ENCODE assay signal across 27 cellular contexts in genomic region chr10:117612113-117612512, GRCh38.
"Had no signal": no experiment of that assay in that cellular context is flagged by ENCODE, and none has a peak within 500 bp of the region (broad histone marks: within the 10 kb centered on the region; RNA-seq: fewer than 3 reads in every experiment).

No MANE protein-coding gene starts in this region.

- H3K9me3 Mint-ChIP-seq: stimulated activated effector memory CD8-positive, alpha-beta T cell treated with anti-CD3 and anti-CD28 coated beads, Interleukin-12 subunit alpha, Interleukin-12 subunit beta, amount 100 ng/mL, for 72 hours; stimulated activated naive B cell treated with anti-CD40 and anti-IgM and Interleukin-4, amounts not matched to agents 10 μg/mL and 1 μg/mL and 100 μg/mL, for 72 hours; stimulated activated naive CD8-positive, alpha-beta T cell treated with anti-CD3 and anti-CD28 coated beads, Interleukin-15, Interleukin-2, amounts not matched to agents 100 ng/mL and 50 ng/mL, for 24 hours; type B pancreatic cell had no signal

- H3K36me3 ChIP-seq: stomach, suprapubic skin, thoracic aorta, thyroid gland, tibial artery, tibial nerve, transverse colon, upper lobe of left lung, upper lobe of right lung, uterus, vagina had no signal

- ATAC-seq: stimulated activated effector memory CD8-positive, alpha-beta T cell treated with anti-CD3 and anti-CD28 coated beads, Interleukin-12 subunit alpha, Interleukin-12 subunit beta, amount 100 ng/mL, for 72 hours; stimulated activated memory B cell treated with anti-CD40 and anti-IgM and Interleukin-4, amounts not matched to agents 10 μg/mL and 1 μg/mL and 100 μg/mL, for 72 hours; stimulated activated naive B cell treated with anti-CD40 and anti-IgM and Interleukin-4, amounts not matched to agents 10 μg/mL and 1 μg/mL and 100 μg/mL, for 72 hours; upper lobe of right lung had no signal

- H3K27me3 ChIP-seq: suprapubic skin, testis, thyroid gland, tibial artery, tibial nerve, transverse colon, upper lobe of left lung, uterus, vagina had no signal

- DNase-seq: stimulated activated CD4-positive, alpha-beta T cell treated with anti-CD3 and anti-CD28 coated beads, Interleukin-2, amount 100 ng/mL, for 24 hours; stimulated activated CD4-positive, alpha-beta T cell treated with anti-CD3 and anti-CD28 coated beads, Interleukin-2, amount 100 ng/mL, for 48 hours; stimulated activated CD4-positive, alpha-beta T cell treated with anti-CD3 and anti-CD28 coated beads, Interleukin-4, amount 100 ng/mL, for 1 hour; stimulated activated CD4-positive, alpha-beta T cell treated with anti-CD3 and anti-CD28 coated beads, Interleukin-4, amount 100 ng/mL, for 24 hours; stimulated activated CD4-positive, alpha-beta T cell treated with anti-CD3 and anti-CD28 coated beads, Interleukin-4, amount 100 ng/mL, for 4 hours; stimulated activated CD8-positive, alpha-beta memory T cell treated with anti-CD3 and anti-CD28 coated beads, Interleukin-4, amount 100 ng/mL, for 48 hours; stimulated activated naive B cell treated with anti-CD40 and anti-IgM and Interleukin-4, amounts not matched to agents 10 μg/mL and 1 μg/mL and 100 μg/mL, for 72 hours; stimulated activated naive CD4-positive, alpha-beta T cell; stimulated activated naive CD4-positive, alpha-beta T cell treated with Interleukin-2 at 50 U/mL for 16 hours; stomach; substantia nigra; testis; thyroid gland; tibial artery; transverse colon; upper lobe of left lung; upper lobe of right lung; uterus had no signal

- H3K4me1 Mint-ChIP-seq: stimulated activated effector memory CD8-positive, alpha-beta T cell treated with anti-CD3 and anti-CD28 coated beads, Interleukin-12 subunit alpha, Interleukin-12 subunit beta, amount 100 ng/mL, for 72 hours; stimulated activated memory B cell treated with anti-CD40 and anti-IgM and Interleukin-4, amounts not matched to agents 10 μg/mL and 1 μg/mL and 100 μg/mL, for 72 hours; stimulated activated naive B cell treated with anti-CD40 and anti-IgM and Interleukin-4, amounts not matched to agents 10 μg/mL and 1 μg/mL and 100 μg/mL, for 72 hours had no signal

- H3K4me3 ChIP-seq: stomach, suprapubic skin, testis, thoracic aorta, thyroid gland, tibial artery, tibial nerve, transverse colon, upper lobe of left lung, upper lobe of right lung, uterus, vagina had no signal

- FAIRE-seq: urothelium cell line had no signal

- H3K4me3 Mint-ChIP-seq: stimulated activated effector memory CD8-positive, alpha-beta T cell treated with anti-CD3 and anti-CD28 coated beads, Interleukin-12 subunit alpha, Interleukin-12 subunit beta, amount 100 ng/mL, for 72 hours; stimulated activated memory B cell treated with anti-CD40 and anti-IgM and Interleukin-4, amounts not matched to agents 10 μg/mL and 1 μg/mL and 100 μg/mL, for 72 hours; stimulated activated naive B cell treated with anti-CD40 and anti-IgM and Interleukin-4, amounts not matched to agents 10 μg/mL and 1 μg/mL and 100 μg/mL, for 72 hours; stimulated activated naive CD8-positive, alpha-beta T cell treated with anti-CD3 and anti-CD28 coated beads, Interleukin-15, Interleukin-2, amounts not matched to agents 100 ng/mL and 50 ng/mL, for 24 hours; type B pancreatic cell had no signal

- H3K9me3 ChIP-seq: stomach, suprapubic skin, testis, thoracic aorta, thyroid gland, tibial artery, tibial nerve, transverse colon, upper lobe of left lung, upper lobe of right lung, uterus, vagina had no signal

- H3K4me1 ChIP-seq: suprapubic skin, testis, thyroid gland, tibial nerve, transverse colon, upper lobe of right lung had no signal

- H3K36me3 Mint-ChIP-seq: stimulated activated effector memory CD8-positive, alpha-beta T cell treated with anti-CD3 and anti-CD28 coated beads, Interleukin-12 subunit alpha, Interleukin-12 subunit beta, amount 100 ng/mL, for 72 hours; stimulated activated memory B cell treated with anti-CD40 and anti-IgM and Interleukin-4, amounts not matched to agents 10 μg/mL and 1 μg/mL and 100 μg/mL, for 72 hours; stimulated activated naive B cell treated with anti-CD40 and anti-IgM and Interleukin-4, amounts not matched to agents 10 μg/mL and 1 μg/mL and 100 μg/mL, for 72 hours; type B pancreatic cell had no signal

- H3K27ac ChIP-seq: stomach, suprapubic skin, testis, thoracic aorta, thyroid gland, tibial artery, tibial nerve, transverse colon, upper lobe of left lung, upper lobe of right lung, uterus, vagina had no signal

- H3K27ac Mint-ChIP-seq: stimulated activated effector memory CD8-positive, alpha-beta T cell treated with anti-CD3 and anti-CD28 coated beads, Interleukin-12 subunit alpha, Interleukin-12 subunit beta, amount 100 ng/mL, for 72 hours; stimulated activated memory B cell treated with anti-CD40 and anti-IgM and Interleukin-4, amounts not matched to agents 10 μg/mL and 1 μg/mL and 100 μg/mL, for 72 hours; stimulated activated naive B cell treated with anti-CD40 and anti-IgM and Interleukin-4, amounts not matched to agents 10 μg/mL and 1 μg/mL and 100 μg/mL, for 72 hours; stimulated activated naive CD8-positive, alpha-beta T cell treated with anti-CD3 and anti-CD28 coated beads, Interleukin-15, Interleukin-2, amounts not matched to agents 100 ng/mL and 50 ng/mL, for 24 hours; type B pancreatic cell had no signal
